Comparison of ENCODE assay signal across 18 cellular contexts in genomic region chr17:28693866-28694265, GRCh38.
"Had no signal": no experiment of that assay in that cellular context is flagged by ENCODE, and none has a peak within 500 bp of the region (broad histone marks: within the 10 kb centered on the region; RNA-seq: fewer than 3 reads in every experiment).

No MANE protein-coding gene starts in this region.

- H3K27ac ChIP-seq: esophagus squamous epithelium, neural progenitor cell, right lobe of liver, upper lobe of right lung had no signal

- H3K27me3 ChIP-seq: esophagus squamous epithelium, neural progenitor cell, right lobe of liver, upper lobe of right lung had no signal

- ATAC-seq: activated T-cell treated with anti-CD3 and anti-CD28 coated beads, Interleukin-2, amount 50 U/mL, for 72 hours; left colon; right lobe of liver; stimulated activated effector memory CD8-positive, alpha-beta T cell treated with anti-CD3 and anti-CD28 coated beads, Interleukin-12 subunit alpha, Interleukin-12 subunit beta, amount 100 ng/mL, for 72 hours; upper lobe of right lung had no signal

- H3K27me3 Mint-ChIP-seq: activated CD4-positive, alpha-beta T cell treated with anti-CD3 and anti-CD28 coated beads, Interleukin-2, amount 10 ng/mL, durations not matched to agents 24 days and 14 days; activated naive CD8-positive, alpha-beta T cell treated with anti-CD3 and anti-CD28 coated beads, Interleukin-2, amount 10 ng/mL, durations not matched to agents 7 days and 5 days had no signal

- H3K27ac Mint-ChIP-seq: activated CD4-positive, alpha-beta T cell treated with anti-CD3 and anti-CD28 coated beads, Interleukin-2, amount 10 ng/mL, durations not matched to agents 24 days and 14 days; activated naive CD8-positive, alpha-beta T cell treated with anti-CD3 and anti-CD28 coated beads, Interleukin-2, amount 10 ng/mL, durations not matched to agents 7 days and 5 days; activated T-cell treated with anti-CD3 and anti-CD28 coated beads, Interleukin-2, amount 50 U/mL, for 72 hours; neural progenitor cell; stimulated activated effector memory CD8-positive, alpha-beta T cell treated with anti-CD3 and anti-CD28 coated beads, Interleukin-12 subunit alpha, Interleukin-12 subunit beta, amount 100 ng/mL, for 72 hours had no signal

- H3K4me3 ChIP-seq: esophagus squamous epithelium, lung, neural progenitor cell, right lobe of liver, smooth muscle cell, upper lobe of right lung had no signal

- H3K9ac ChIP-seq: neural progenitor cell had no signal

- H3K4me3 Mint-ChIP-seq: activated CD4-positive, alpha-beta T cell treated with anti-CD3 and anti-CD28 coated beads, Interleukin-2, amount 10 ng/mL, durations not matched to agents 24 days and 14 days; activated naive CD8-positive, alpha-beta T cell treated with anti-CD3 and anti-CD28 coated beads, Interleukin-2, amount 10 ng/mL, durations not matched to agents 7 days and 5 days; activated T-cell treated with anti-CD3 and anti-CD28 coated beads, Interleukin-2, amount 50 U/mL, for 72 hours; neural progenitor cell; stimulated activated effector memory CD8-positive, alpha-beta T cell treated with anti-CD3 and anti-CD28 coated beads, Interleukin-12 subunit alpha, Interleukin-12 subunit beta, amount 100 ng/mL, for 72 hours had no signal

- H3K9me3 Mint-ChIP-seq: activated CD4-positive, alpha-beta T cell treated with anti-CD3 and anti-CD28 coated beads, Interleukin-2, amount 10 ng/mL, durations not matched to agents 24 days and 14 days; activated naive CD8-positive, alpha-beta T cell treated with anti-CD3 and anti-CD28 coated beads, Interleukin-2, amount 10 ng/mL, durations not matched to agents 7 days and 5 days; activated T-cell treated with anti-CD3 and anti-CD28 coated beads, Interleukin-2, amount 50 U/mL, for 72 hours; neural progenitor cell; stimulated activated effector memory CD8-positive, alpha-beta T cell treated with anti-CD3 and anti-CD28 coated beads, Interleukin-12 subunit alpha, Interleukin-12 subunit beta, amount 100 ng/mL, for 72 hours had no signal

- H3K9me3 ChIP-seq: esophagus squamous epithelium, right lobe of liver, upper lobe of right lung had no signal

- DNase-seq: activated CD4-positive, alpha-beta T cell treated with anti-CD3 and anti-CD28 coated beads, Interleukin-2, amount 10 ng/mL, durations not matched to agents 24 days and 14 days; activated CD8-positive, alpha-beta memory T cell treated with anti-CD3 and anti-CD28 coated beads, Interleukin-2, amount 50 U/mL, for 4 hours; activated gamma-delta T cell treated with Interleukin-2 at 50 U/mL for 16 hours; activated naive CD8-positive, alpha-beta T cell treated with anti-CD3 and anti-CD28 coated beads, Interleukin-2, amount 10 ng/mL, durations not matched to agents 7 days and 5 days; activated T-cell treated with anti-CD3 and anti-CD28 coated beads, Interleukin-2, amount 50 U/mL, for 72 hours; cerebellar nuclear complex; effector CD8-positive, alpha-beta T cell; esophagus squamous epithelium; left colon; right lobe of liver; SIG-M5; stimulated activated CD4-positive, alpha-beta T cell treated with anti-CD3 and anti-CD28 coated beads, Interleukin-4, amount 100 ng/mL, for 24 hours; T1000; upper lobe of right lung had no signal

- H3K4me1 Mint-ChIP-seq: activated naive CD8-positive, alpha-beta T cell treated with anti-CD3 and anti-CD28 coated beads, Interleukin-2, amount 10 ng/mL, durations not matched to agents 7 days and 5 days; neural progenitor cell; stimulated activated effector memory CD8-positive, alpha-beta T cell treated with anti-CD3 and anti-CD28 coated beads, Interleukin-12 subunit alpha, Interleukin-12 subunit beta, amount 100 ng/mL, for 72 hours had no signal

- H3K4me1 ChIP-seq: esophagus squamous epithelium, neural progenitor cell, upper lobe of right lung had no signal
